In genomic region chr6:95577317-95578105, GRCh38 we compare ENCODE assay signal across 1 cellular context.
TF ChIP-seq lines count a peak whose summit lies in the region.

A gene with protein sequence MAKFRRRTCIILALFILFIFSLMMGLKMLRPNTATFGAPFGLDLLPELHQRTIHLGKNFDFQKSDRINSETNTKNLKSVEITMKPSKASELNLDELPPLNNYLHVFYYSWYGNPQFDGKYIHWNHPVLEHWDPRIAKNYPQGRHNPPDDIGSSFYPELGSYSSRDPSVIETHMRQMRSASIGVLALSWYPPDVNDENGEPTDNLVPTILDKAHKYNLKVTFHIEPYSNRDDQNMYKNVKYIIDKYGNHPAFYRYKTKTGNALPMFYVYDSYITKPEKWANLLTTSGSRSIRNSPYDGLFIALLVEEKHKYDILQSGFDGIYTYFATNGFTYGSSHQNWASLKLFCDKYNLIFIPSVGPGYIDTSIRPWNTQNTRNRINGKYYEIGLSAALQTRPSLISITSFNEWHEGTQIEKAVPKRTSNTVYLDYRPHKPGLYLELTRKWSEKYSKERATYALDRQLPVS (plus strand): TSS chr6:95577535. CDS start chr6:95586440, 8,905 bp downstream.

TF ChIP-seq in A549, 52 proteins besides CTCF, POLR2A, EP300 and RAD21 (continued from another document):
- TF ChIP-seq, protein P1, sequence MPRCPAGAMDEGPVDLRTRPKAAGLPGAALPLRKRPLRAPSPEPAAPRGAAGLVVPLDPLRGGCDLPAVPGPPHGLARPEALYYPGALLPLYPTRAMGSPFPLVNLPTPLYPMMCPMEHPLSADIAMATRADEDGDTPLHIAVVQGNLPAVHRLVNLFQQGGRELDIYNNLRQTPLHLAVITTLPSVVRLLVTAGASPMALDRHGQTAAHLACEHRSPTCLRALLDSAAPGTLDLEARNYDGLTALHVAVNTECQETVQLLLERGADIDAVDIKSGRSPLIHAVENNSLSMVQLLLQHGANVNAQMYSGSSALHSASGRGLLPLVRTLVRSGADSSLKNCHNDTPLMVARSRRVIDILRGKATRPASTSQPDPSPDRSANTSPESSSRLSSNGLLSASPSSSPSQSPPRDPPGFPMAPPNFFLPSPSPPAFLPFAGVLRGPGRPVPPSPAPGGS (IDR thresholded peaks at IDR 0.05): peak; percentile 44; the same call in 1 of the 3 replicates
- TF ChIP-seq HOXA7 (CRISPR knock-in tag; IDR thresholded peaks at IDR 0.05): no peak
- TF ChIP-seq CEBPB (IDR thresholded peaks at IDR 0.05): no peak
- TF ChIP-seq JUN (IDR thresholded peaks at IDR 0.05): 0 out of 5 replicates have a peak, but pooled peaks of 1 of the 2 experiments have one; percentile 19
- TF ChIP-seq HOXB13 (CRISPR knock-in tag; IDR thresholded peaks at IDR 0.05; ENCODE audit: low read depth): no peak
- no peak for TF ChIP-seq ZNF302 (CRISPR knock-in tag; IDR thresholded peaks at IDR 0.05)
- no peak for TF ChIP-seq CBX2 (IDR thresholded peaks at IDR 0.05; ENCODE audit: borderline replicate concordance, low read depth)
- no peak for TF ChIP-seq HOXB5 (CRISPR knock-in tag; IDR thresholded peaks at IDR 0.05)
- TF ChIP-seq NR3C1 (IDR thresholded peaks at IDR 0.05): no peak
- no peak for TF ChIP-seq GATA3 (IDR thresholded peaks at IDR 0.05; ENCODE audit: borderline replicate concordance)
